In genomic region chr6:120804612-120805011, GRCh38 we compare ENCODE assay signal across 24 cellular contexts.
"Had no signal": no experiment of that assay in that cellular context is flagged by ENCODE, and none has a peak within 500 bp of the region (broad histone marks: within the 10 kb centered on the region; RNA-seq: fewer than 3 reads in every experiment).

No MANE protein-coding gene starts in this region.

- H3K4me3 ChIP-seq: coronary artery, dorsolateral prefrontal cortex, esophagus muscularis mucosa, gastrocnemius medialis, heart right ventricle, left lung, lung had no signal

- H3K27ac ChIP-seq: coronary artery, dorsolateral prefrontal cortex, esophagus muscularis mucosa, gastrocnemius medialis, heart right ventricle, left lung had no signal

- ATAC-seq: gastrocnemius medialis, left lung had no signal

- H3K36me3 ChIP-seq: esophagus muscularis mucosa, gastrocnemius medialis, heart right ventricle, left lung had no signal

- H3K4me1 ChIP-seq: esophagus muscularis mucosa, gastrocnemius medialis, heart right ventricle, left lung had no signal

- H3K4me3 Mint-ChIP-seq: memory B cell had no signal

- H3K27ac Mint-ChIP-seq: memory B cell had no signal

- H3K9me3 ChIP-seq: esophagus muscularis mucosa, gastrocnemius medialis had no signal

- H3K27me3 ChIP-seq: dorsolateral prefrontal cortex, esophagus muscularis mucosa, gastrocnemius medialis, heart right ventricle, left lung had no signal

- H3K4me1 Mint-ChIP-seq: memory B cell had no signal

- FAIRE-seq: colon, endothelial cell of umbilical vein, islet of Langerhans, keratinocyte had no signal

- DNase-seq: dermis blood vessel endothelial cell; dorsolateral prefrontal cortex; effector CD4-positive, alpha-beta T cell; effector memory CD4-positive, alpha-beta T cell; foreskin fibroblast; foreskin melanocyte; gastrocnemius medialis; glutamatergic neuron; head of caudate nucleus; heart right ventricle; hippocampal formation; left cardiac atrium; left lung; left ventricle myocardium superior; mammary epithelial cell; midbrain had no signal
